ENCODE assay signal across 33 cellular contexts in the genomic region with DNA sequence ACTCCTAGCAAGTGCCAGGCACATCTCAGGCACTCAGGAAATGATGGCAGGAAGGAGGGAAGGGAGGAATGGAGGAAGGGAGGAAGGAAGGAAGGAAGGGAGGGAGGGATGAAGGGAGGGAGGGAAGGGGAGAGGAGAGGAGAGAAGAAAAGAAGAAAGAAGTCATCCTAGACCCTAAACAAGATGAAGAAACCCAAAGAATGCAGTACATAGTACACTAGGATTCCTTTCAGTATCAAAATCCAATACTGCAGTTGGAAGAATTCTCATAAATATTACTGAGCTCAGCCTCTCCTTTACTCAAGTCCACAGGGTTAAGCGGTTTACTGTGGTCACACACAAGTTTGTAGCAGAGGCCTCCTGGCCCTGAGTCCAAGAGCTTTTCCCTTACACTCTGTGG.
DNase-seq lines count a peak whose midpoint lies in the region; ATAC-seq, FAIRE-seq and TF ChIP-seq lines count a peak whose summit lies in the region.
"Had no signal": no experiment of that assay in that cellular context is flagged by ENCODE, and none has a peak within 500 bp of the region (broad histone marks: within the 10 kb centered on the region; RNA-seq: fewer than 3 reads in every experiment).

No MANE protein-coding gene starts in this region.

- no peak for DNase-seq in HepG2 (ENCODE audit: low spot score)
- DNase-seq in right lobe of liver: no peak
- peak; percentile 35 for DNase-seq in EH (ENCODE audit: low read depth)
- no peak for DNase-seq in IMR-90
- DNase-seq in K562 (ENCODE audit: extremely low read depth in 1 of 4, low spot score in 3 of 4): no peak
- no peak for DNase-seq in stimulated activated naive CD4-positive, alpha-beta T cell (lab: John Stamatoyannopoulos, UW)
- no peak for DNase-seq in activated CD4-positive, alpha-beta T cell treated with anti-CD3 and anti-CD28 coated beads, Interleukin-2, amount 50 U/mL, for 1 hour
- no peak for DNase-seq in activated CD4-positive, CD25-positive, alpha-beta regulatory T cell (lab: John Stamatoyannopoulos, UW)
- DNase-seq: 8988T; ACHN; AML-193; BE2C; C1 segment of cervical spinal cord; Caco-2; Calu3; CD4-positive, alpha-beta memory T cell; CD4-positive, alpha-beta T cell; CD4-positive, CD25-positive, alpha-beta regulatory T cell; CD8-positive, alpha-beta memory T cell; CD8-positive, alpha-beta T cell; COR-L47; DMS 273 treated with DMSO at 0.1 percent for 48 hours; DMS153; DMS53; DND-41; EL had no signal

- peak overlapping the region; percentile 57 for H2AK5ac ChIP-seq in IMR-90 (ENCODE audit: low read depth, low read length)

- no peak for FAIRE-seq in HepG2 (lab: Jason Lieb, UNC)
- no peak for FAIRE-seq in K562 (lab: Jason Lieb, UNC)
- FAIRE-seq: A204.1, A549, D721Med had no signal

- H3K27ac ChIP-seq in HepG2 (ENCODE audit: extremely low read length, insufficient read depth, low read length) (no peak overlapping the region), right lobe of liver (no peak overlapping the region), IMR-90 (ENCODE audit: insufficient read depth, low read length) (no peak overlapping the region), K562 (ENCODE audit: extremely low read depth, low read depth, low read length) (no peak overlapping the region)
- H3K27ac ChIP-seq: 22Rv1; A549; BLaER1; BLaER1 treated with 17β-estradiol and CSF1 and Interleukin-3, amounts not matched to agents 10 nM and 100 nM; C4-2B had no signal

- H2BK120ac ChIP-seq in IMR-90 (ENCODE audit: low read depth, low read length): peak overlapping the region; percentile 13; the same call in 1 of the 2 replicates

- WGBS in HepG2 (ENCODE audit: low lambda C conversion rate): 20% methylated on average over 1 of the region's 1 CpG
- WGBS in right lobe of liver (ENCODE audit: insufficient coverage, low coverage, low lambda C conversion rate, missing lambda C conversion rate): 56% methylated on average over 1 of the region's 1 CpG
- 100% methylated on average over 1 of the region's 1 CpG; no CpG with 5 or more reads in 1 of the 2 experiments for WGBS in IMR-90 (ENCODE audit: extremely low coverage in 2 of 2, insufficient read length in 1 of 2), 2 experiments
- 5% methylated on average over 1 of the region's 1 CpG for WGBS in K562 (ENCODE audit: insufficient coverage, low coverage, missing lambda C conversion rate)

- H3K23ac ChIP-seq in IMR-90 (ENCODE audit: low read depth, low read length): no peak overlapping the region

- H3K79me1 ChIP-seq in IMR-90 (ENCODE audit: low read depth in 1 of 2, low read length in 2 of 2): no peaks in the 10 kb centered on the region

- H3K27me3 ChIP-seq in HepG2 (ENCODE audit: control insufficient read depth in 1 of 2, insufficient read depth in 2 of 2, low read length in 2 of 2) (no peaks in the 10 kb centered on the region), right lobe of liver (no peaks in the 10 kb centered on the region), IMR-90 (ENCODE audit: control insufficient read depth, insufficient read depth, low read length) (no peaks in the 10 kb centered on the region), K562 (ENCODE audit: control insufficient read depth in 2 of 2, insufficient read depth in 2 of 2, low read length in 2 of 2) (no peaks in the 10 kb centered on the region)
- H3K27me3 ChIP-seq: BE2C; BLaER1; BLaER1 treated with 17β-estradiol and CSF1 and Interleukin-3, amounts not matched to agents 10 nM and 100 nM had no signal

- BruUV-seq in HepG2 (replicated peaks; lab: Mats Ljungman, UMichigan) (no TSS peak), IMR-90 (replicated peaks; lab: Mats Ljungman, UMichigan) (no TSS peak), K562 (replicated peaks; lab: Mats Ljungman, UMichigan) (no TSS peak)

- H3K79me2 ChIP-seq in HepG2 (ENCODE audit: insufficient read depth, low read length) (no peaks in the 10 kb centered on the region), K562 (ENCODE audit: control insufficient read depth, insufficient read depth, low read length) (no peaks in the 10 kb centered on the region)

- no peak overlapping the region for H3K4me2 ChIP-seq in HepG2 (ENCODE audit: low read depth, low read length)
- no peak overlapping the region for H3K4me2 ChIP-seq in IMR-90 (ENCODE audit: low read depth, low read length)
- no peak overlapping the region for H3K4me2 ChIP-seq in K562 (ENCODE audit: insufficient read depth, low read length)
- H3K4me2 ChIP-seq: A549; BLaER1; BLaER1 treated with 17β-estradiol and CSF1 and Interleukin-3, amounts not matched to agents 10 nM and 100 nM had no signal

- no peak overlapping the region for H3K56ac ChIP-seq in IMR-90 (ENCODE audit: extremely low read depth, insufficient read depth, low read length)

- in situ Hi-C loops in HepG2 (cut with HindIII; ENCODE audit: extremely low pct_ligation_motif_present, low pct_unique_long_range_greater_than_20kb) (no loop called here), IMR-90 (cut with MboI; ENCODE audit: low sequenced_read_pairs) (loop anchor here (10.0 to 25.0 kb wide), 2 partner anchors 233 to 396 kb away; no protein-coding TSS in a partner anchor), K562 (cut with MboI) (no loop called here)

- POLR2A ChIA-PET in HepG2 (lab: Yijun Ruan, JAX): no interaction called here
- POLR2A ChIA-PET in IMR-90 (lab: Charles Lee; ENCODE audit: unreplicated experiment): no interaction called here
- POLR2A ChIA-PET in K562 (lab: Yijun Ruan, JAX): interaction anchor here (0.6 kb wide), 1 partner anchor 19 kb away, joined by 4 read pairs; no protein-coding TSS in a partner anchor

- TF ChIP-seq RAD21 in HepG2 (CRISPR knock-in tag; IDR thresholded peaks at IDR 0.05) (no peak), IMR-90 (IDR thresholded peaks at IDR 0.05; ENCODE audit: low read length) (no peak), K562 (CRISPR knock-in tag; conservative IDR thresholded peaks at IDR 0.05 in 1 of 2, IDR thresholded peaks at IDR 0.05 in 1 of 2) (no peak)

- intact Hi-C loops in HepG2 (cut with micrococcal nuclease; ENCODE audit: unreplicated experiment) (no loop called here), right lobe of liver (cut with DNase I) (no loop called here), IMR-90 (cut with micrococcal nuclease) (loop anchor here (2.0 kb wide), 1 partner anchor 235 kb away; no protein-coding TSS in a partner anchor), K562 (cut with micrococcal nuclease) (no loop called here)

- peak overlapping the region; percentile 33; the same call in 1 of the 2 replicates for H2BK20ac ChIP-seq in IMR-90 (ENCODE audit: low read depth, low read length)

- no peaks in the 10 kb centered on the region for H4K20me1 ChIP-seq in HepG2 (ENCODE audit: insufficient read depth, low read length)
- no peaks in the 10 kb centered on the region for H4K20me1 ChIP-seq in IMR-90 (ENCODE audit: insufficient read depth, low read length)
- no peaks in the 10 kb centered on the region for H4K20me1 ChIP-seq in K562 (replicated peaks; ENCODE audit: control insufficient read depth, insufficient read depth, low read length)
- H4K20me1 ChIP-seq: BLaER1; BLaER1 treated with 17β-estradiol and CSF1 and Interleukin-3, amounts not matched to agents 10 nM and 100 nM had no signal

- H3K36me3 ChIP-seq in HepG2 (replicated peaks in 1 of 2; ENCODE audit: control insufficient read depth in 1 of 2, insufficient read depth in 2 of 2, low read length in 2 of 2) (no peaks in the 10 kb centered on the region), right lobe of liver (no peaks in the 10 kb centered on the region), IMR-90 (ENCODE audit: control insufficient read depth, insufficient read depth, low read length) (no peaks in the 10 kb centered on the region), K562 (ENCODE audit: control insufficient read depth, insufficient read depth, low read length) (no peaks in the 10 kb centered on the region)
- H3K36me3 ChIP-seq: BE2C; BLaER1; BLaER1 treated with 17β-estradiol and CSF1 and Interleukin-3, amounts not matched to agents 10 nM and 100 nM had no signal

- peak overlapping the region; percentile 12; the same call in 1 of the 2 replicates for H4K91ac ChIP-seq in IMR-90 (ENCODE audit: insufficient read depth, low read depth, low read length)

- TF ChIP-seq CTCF in HepG2 (CRISPR knock-in tag; IDR thresholded peaks at IDR 0.05) (no peak), right lobe of liver (IDR thresholded peaks at IDR 0.05) (no peak), IMR-90 (conservative IDR thresholded peaks at IDR 0.05; ENCODE audit: low read depth, low read length) (no peak), K562 (IDR thresholded peaks at IDR 0.05 in 2 of 3, conservative IDR thresholded peaks at IDR 0.05 in 1 of 3; ENCODE audit: insufficient read depth in 2 of 3, low read depth in 1 of 3, low read length in 3 of 3) (no peak)

- H2AFZ ChIP-seq in HepG2 (ENCODE audit: low read length) (no peak overlapping the region), IMR-90 (replicated peaks; ENCODE audit: low read length, poor library complexity) (no peak overlapping the region), K562 (ENCODE audit: low read depth, low read length) (no peak overlapping the region)

- peak overlapping the region; percentile 30; the same call in 1 of the 3 replicates for H2BK15ac ChIP-seq in IMR-90 (ENCODE audit: low read depth, low read length)

- H2BK5ac ChIP-seq in IMR-90 (ENCODE audit: low read depth, low read length, poor library complexity, severe bottlenecking): peak overlapping the region; percentile 18

- no peak overlapping the region for H3K9ac ChIP-seq in HepG2 (ENCODE audit: insufficient read depth, low read depth, low read length)
- H3K9ac ChIP-seq in IMR-90 (ENCODE audit: low read depth, low read length): no peak overlapping the region
- H3K9ac ChIP-seq in K562 (ENCODE audit: insufficient read depth in 1 of 2, low read depth in 2 of 2, low read length in 2 of 2): no peak overlapping the region
- H3K9ac ChIP-seq: BLaER1; BLaER1 treated with 17β-estradiol and CSF1 and Interleukin-3, amounts not matched to agents 10 nM and 100 nM had no signal

- no peaks in the 10 kb centered on the region for H3K9me3 ChIP-seq in HepG2 (ENCODE audit: low read length)
- H3K9me3 ChIP-seq in right lobe of liver: no peaks in the 10 kb centered on the region
- no peaks in the 10 kb centered on the region for H3K9me3 ChIP-seq in IMR-90 (ENCODE audit: control insufficient read depth, insufficient read depth, low read length)
- no peaks in the 10 kb centered on the region for H3K9me3 ChIP-seq in K562 (replicated peaks; ENCODE audit: control insufficient read depth, insufficient read depth, low read depth, low read length)
- H3K9me3 ChIP-seq: A549; BE2C; BLaER1; BLaER1 treated with 17β-estradiol and CSF1 and Interleukin-3, amounts not matched to agents 10 nM and 100 nM; Caco-2 had no signal

- dilution Hi-C loops in IMR-90 (cut with HindIII; ENCODE audit: low sequenced_read_pairs, unreplicated experiment): no loop called here

- peak overlapping the region; percentile 49; the same call in 1 of the 2 replicates for H4K5ac ChIP-seq in IMR-90 (ENCODE audit: low read depth, low read length)

- ATAC-seq in HepG2 (no peak), right lobe of liver (no peak), IMR-90 (ENCODE audit: low read depth) (no peak; the same call in 1 of the 2 replicates), K562 (no peak)
- ATAC-seq: A549; CD8-positive, alpha-beta T cell had no signal

- H3K14ac ChIP-seq in IMR-90 (replicated peaks; ENCODE audit: low read depth, low read length): 0 out of 2 replicates have a peak overlapping the region, but pooled peaks have one; percentile 7

- TF ChIP-seq POLR2A in HepG2 (IDR thresholded peaks at IDR 0.05; ENCODE audit: insufficient read depth in 1 of 2, low read depth in 2 of 2, low read length in 2 of 2): no peak
- no peak for TF ChIP-seq POLR2A in right lobe of liver (IDR thresholded peaks at IDR 0.05)
- TF ChIP-seq POLR2A in IMR-90 (IDR thresholded peaks at IDR 0.05; ENCODE audit: low read depth, low read length): no peak
- TF ChIP-seq POLR2A in K562 (conservative IDR thresholded peaks at IDR 0.05): no peak

- H3K9me1 ChIP-seq in IMR-90 (ENCODE audit: insufficient read depth, low read length) (no peaks in the 10 kb centered on the region), K562 (ENCODE audit: control insufficient read depth, insufficient read depth, low read length) (no peaks in the 10 kb centered on the region)

- H4K8ac ChIP-seq in IMR-90 (ENCODE audit: low read depth in 2 of 2, low read length in 2 of 2): peak overlapping the region in 1 of 2 experiments; percentile 3; a peak in 1 of 4 replicates

- no peaks in the 10 kb centered on the region for H3K4me1 ChIP-seq in HepG2 (ENCODE audit: insufficient read depth, low read length)
- no peaks in the 10 kb centered on the region for H3K4me1 ChIP-seq in right lobe of liver
- peaks cover 3% of the 10 kb centered on the region; the same call in 1 of the 2 replicates for H3K4me1 ChIP-seq in IMR-90 (ENCODE audit: control insufficient read depth, insufficient read depth, low read length)
- H3K4me1 ChIP-seq in K562 (replicated peaks in 1 of 2; ENCODE audit: control insufficient read depth in 2 of 2, insufficient read depth in 2 of 2, low read length in 2 of 2): no peaks in the 10 kb centered on the region
- H3K4me1 ChIP-seq: A549; BE2C; BLaER1; BLaER1 treated with 17β-estradiol and CSF1 and Interleukin-3, amounts not matched to agents 10 nM and 100 nM; Caco-2 had no signal

- peak overlapping the region; percentile 56; the same call in 1 of the 2 replicates for H3K18ac ChIP-seq in IMR-90 (ENCODE audit: low read depth, low read length)

- CTCF ChIA-PET in HepG2 (lab: Yijun Ruan, JAX; ENCODE audit: low intra/inter-chr PET ratio, low total read pairs): no interaction called here
- CTCF ChIA-PET in IMR-90 (lab: Yijun Ruan, JAX): no interaction called here
- CTCF ChIA-PET in K562 (lab: Yijun Ruan, JAX; ENCODE audit: low intra/inter-chr PET ratio): no interaction called here

- H3K4ac ChIP-seq in IMR-90 (ENCODE audit: low read depth, low read length): peak overlapping the region; percentile 38

- H2AK9ac ChIP-seq in IMR-90 (replicated peaks; ENCODE audit: low read depth, low read length, poor library complexity): no peak overlapping the region

- TF ChIP-seq EP300 in HepG2 (IDR thresholded peaks at IDR 0.05; ENCODE audit: low read depth in 2 of 2, low read length in 2 of 2) (no peak), HepG2 (CRISPR knock-in tag; IDR thresholded peaks at IDR 0.05; ENCODE audit: borderline replicate concordance) (no peak), K562 (IDR thresholded peaks at IDR 0.05; ENCODE audit: low read length) (no peak)

- H3K4me3 ChIP-seq in HepG2 (replicated peaks in 1 of 3; ENCODE audit: insufficient read depth in 1 of 3, low read depth in 2 of 3, low read length in 3 of 3) (no peak overlapping the region), right lobe of liver (no peak overlapping the region), IMR-90 (ENCODE audit: insufficient read depth, low read depth, low read length) (no peak overlapping the region), K562 (no peak overlapping the region)
- H3K4me3 ChIP-seq: A549; BLaER1; BLaER1 treated with 17β-estradiol and CSF1 and Interleukin-3, amounts not matched to agents 10 nM and 100 nM had no signal
